11 cellular contexts compared by ENCODE assay signal in the genomic region with DNA sequence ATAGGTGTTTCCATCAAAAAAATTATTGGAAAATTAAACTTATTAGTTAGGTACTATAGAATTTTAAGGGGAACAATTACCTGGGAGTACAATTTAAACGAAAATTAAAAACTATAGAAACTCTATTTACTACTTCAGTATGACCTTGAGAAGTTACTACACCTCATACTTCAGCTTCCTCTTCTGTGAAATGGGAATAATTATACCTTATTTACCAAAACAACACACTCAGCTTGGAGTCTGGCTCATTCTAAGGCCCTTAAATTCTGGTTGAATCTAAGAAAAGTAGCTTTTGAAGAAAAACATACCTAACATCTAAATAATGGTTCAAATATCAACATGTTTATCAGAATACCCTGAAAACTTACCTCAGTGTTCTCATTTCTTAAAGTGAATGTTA. TPM values are rescaled to one million over a fixed set of nuclear protein-coding genes. Genes with fewer than 3 reads are reported as not detected.
DNase-seq lines count a peak whose midpoint lies in the region; ATAC-seq and TF ChIP-seq lines count a peak whose summit lies in the region.
"Had no signal": no experiment of that assay in that cellular context is flagged by ENCODE, and none has a peak within 500 bp of the region (broad histone marks: within the 10 kb centered on the region; RNA-seq: fewer than 3 reads in every experiment).

No MANE protein-coding gene starts in this region.

- H3K36me3 ChIP-seq in breast epithelium = no peaks in the 10 kb centered on the region
- H3K36me3 ChIP-seq in left lung = peaks cover 0 to 43% of the 10 kb centered on the region in 2 donors

- H3K36me3 Mint-ChIP-seq in MCF 10A (ENCODE audit: insufficient read depth, unreplicated experiment) = peaks cover 44% of the 10 kb centered on the region
- peaks cover 44% of the 10 kb centered on the region for H3K36me3 Mint-ChIP-seq in activated naive CD8-positive, alpha-beta T cell treated with anti-CD3 and anti-CD28 coated beads for 36 hours

- TF ChIP-seq CTCF in MCF 10A (IDR thresholded peaks at IDR 0.05; ENCODE audit: unreplicated experiment) (no peak), breast epithelium (IDR thresholded peaks at IDR 0.05) (no peak), left lung (IDR thresholded peaks at IDR 0.05) (no peak), GM20000 (IDR thresholded peaks at IDR 0.05; ENCODE audit: extremely low read depth, missing control alignments) (no peak)

- DNase-seq in MCF 10A (ENCODE audit: unreplicated experiment) (no peak), breast epithelium (ENCODE audit: low spot score in 2 of 2) (no peak), left lung (no peak), GM20000 (ENCODE audit: low spot score) (no peak), NCI-H2196 (lab: John Stamatoyannopoulos, UW; ENCODE audit: unreplicated experiment) (no peak)
- no peak for DNase-seq in activated naive CD8-positive, alpha-beta T cell treated with anti-CD3 and anti-CD28 coated beads for 36 hours
- DNase-seq in effector CD8-positive, alpha-beta T cell (lab: John Stamatoyannopoulos, UW) = no peak
- DNase-seq: SHP77; stimulated activated naive CD4-positive, alpha-beta T cell treated with Interleukin-2 at 50 U/mL for 16 hours had no signal

- H3K27me3 ChIP-seq in breast epithelium = no peaks in the 10 kb centered on the region
- no peaks in the 10 kb centered on the region for H3K27me3 ChIP-seq in left lung

- no peaks in the 10 kb centered on the region for H3K9me3 ChIP-seq in breast epithelium
- H3K9me3 ChIP-seq in left lung = no peaks in the 10 kb centered on the region

- no TSS peak for BruUV-seq in MCF 10A (replicated peaks; lab: Mats Ljungman, UMichigan)

- H3K4me3 ChIP-seq in breast epithelium (peak overlapping the region in 1 of 3 donors; percentile 37), left lung (peak overlapping the region in 1 of 2 donors; percentile 70)

- H3K27ac ChIP-seq in breast epithelium = peak overlapping the region in 1 of 2 donors; percentile 25
- H3K27ac ChIP-seq in left lung = peak overlapping the region; percentile 15 to 97

- peak overlapping the region; percentile 84 for H3K4me3 Mint-ChIP-seq in MCF 10A (ENCODE audit: unreplicated experiment)
- peak overlapping the region; percentile 91 for H3K4me3 Mint-ChIP-seq in activated naive CD8-positive, alpha-beta T cell treated with anti-CD3 and anti-CD28 coated beads for 36 hours

- CTCF ChIA-PET in MCF 10A (lab: Yijun Ruan, JAX) = interaction anchor here (1.0 to 3.2 kb wide), 3 partner anchors 9 to 114 kb away, joined by 4 to 14 read pairs (median 9); no protein-coding TSS in a partner anchor

- peaks cover 19% of the 10 kb centered on the region for H3K4me1 Mint-ChIP-seq in MCF 10A (ENCODE audit: insufficient read depth, unreplicated experiment)
- peaks cover 52% of the 10 kb centered on the region for H3K4me1 Mint-ChIP-seq in activated naive CD8-positive, alpha-beta T cell treated with anti-CD3 and anti-CD28 coated beads for 36 hours

- no peak for TF ChIP-seq POLR2A in breast epithelium (IDR thresholded peaks at IDR 0.05)

- intact Hi-C loops in MCF 10A (cut with micrococcal nuclease) (loop anchor here (1.0 kb wide), 1 partner anchor 9 kb away; no protein-coding TSS in a partner anchor), breast epithelium (cut with DNase I; ENCODE audit: low total_unique reads) (loop anchor here (10.0 kb wide), 1 partner anchor 116 kb away; no protein-coding TSS in a partner anchor), left lung (cut with DNase I) (loop anchor here in 1 of 2 donors (10.0 kb wide), 1 partner anchor 116 kb away; no protein-coding TSS in a partner anchor)

- POLR2A ChIA-PET in MCF 10A (lab: Yijun Ruan, JAX) = interaction anchor here (0.9 to 6.5 kb wide), 21 partner anchors 8 to 214 kb away, joined by 3 to 55 read pairs (median 7); a partner anchor contains a TSS

- H3K4me1 ChIP-seq in breast epithelium (no peaks in the 10 kb centered on the region), left lung (peaks cover 11 to 83% of the 10 kb centered on the region in 2 donors)

- ATAC-seq in left lung (no peak), GM21390 (IDR thresholded peaks at IDR 0.05; ENCODE audit: unreplicated experiment) (no peak)

- no peaks in the 10 kb centered on the region for H3K9me3 Mint-ChIP-seq in MCF 10A (ENCODE audit: unreplicated experiment)
- H3K9me3 Mint-ChIP-seq in activated naive CD8-positive, alpha-beta T cell treated with anti-CD3 and anti-CD28 coated beads for 36 hours = no peaks in the 10 kb centered on the region

- peak overlapping the region; percentile 92 for H3K27ac Mint-ChIP-seq in MCF 10A (ENCODE audit: low read depth, unreplicated experiment)
- H3K27ac Mint-ChIP-seq in activated naive CD8-positive, alpha-beta T cell treated with anti-CD3 and anti-CD28 coated beads for 36 hours = peak overlapping the region; percentile 99
- H3K27ac Mint-ChIP-seq: progenitor cell of endocrine pancreas had no signal

- H3K27me3 Mint-ChIP-seq in MCF 10A (ENCODE audit: insufficient read depth, unreplicated experiment) = no peaks in the 10 kb centered on the region
- no peaks in the 10 kb centered on the region for H3K27me3 Mint-ChIP-seq in activated naive CD8-positive, alpha-beta T cell treated with anti-CD3 and anti-CD28 coated beads for 36 hours

RNA-seq across cellular contexts. Expression of a gene that starts 2.7 kb away (rescaled TPM):
- 81.8 and 96.3 TPM in 2 replicates for total RNA-seq in MCF 10A (2022)
- 10 to 100 TPM; 34.4 to 44.9 (median 37.8) TPM for total RNA-seq in breast epithelium
- total RNA-seq in activated naive CD8-positive, alpha-beta T cell treated with anti-CD3 and anti-CD28 coated beads for 36 hours = 10 to 100 TPM; 41.1 to 42.1 TPM
- total RNA-seq in left lung = 100 to 1,000 TPM in 1 of 2 donors, 10 to 100 TPM in 1; 41.4 to 122 TPM
